9 cellular contexts compared by ENCODE assay signal in genomic region chr13:68304287-68304893, GRCh38.
DNase-seq lines count a peak whose midpoint lies in the region; ATAC-seq and TF ChIP-seq lines count a peak whose summit lies in the region.
"Had no signal": no experiment of that assay in that cellular context is flagged by ENCODE, and none has a peak within 500 bp of the region (broad histone marks: within the 10 kb centered on the region; RNA-seq: fewer than 3 reads in every experiment).

No MANE protein-coding gene starts in this region.

- no peak overlapping the region for H3K9ac ChIP-seq in H9 (ENCODE audit: extremely low read depth, insufficient read length, low read length)
- H3K9ac ChIP-seq: parathyroid adenoma had no signal

- no peak overlapping the region for H4K91ac ChIP-seq in H9 (ENCODE audit: insufficient read length, low read depth, low read length)

- no peak overlapping the region for H2BK12ac ChIP-seq in H9 (ENCODE audit: insufficient read length, low read depth, low read length)

- no peaks in the 10 kb centered on the region for H3K36me3 Mint-ChIP-seq in H9 (ENCODE audit: insufficient read depth in 1 of 3, low read depth in 3 of 3)
- no peaks in the 10 kb centered on the region for H3K36me3 Mint-ChIP-seq in T-cell

- H3K4ac ChIP-seq in H9 (ENCODE audit: low read depth, low read length) = no peak overlapping the region

- no peak overlapping the region for H2BK5ac ChIP-seq in H9 (ENCODE audit: insufficient read length, low read length)

- ATAC-seq in GM18520 (IDR thresholded peaks at IDR 0.05; ENCODE audit: unreplicated experiment) = no peak
- ATAC-seq in T-cell (replicated peaks in 1 of 4) = no peak

- H3T11ph ChIP-seq in H9 (ENCODE audit: low read length) = no peak overlapping the region

- no peak overlapping the region for H3K14ac ChIP-seq in H9 (ENCODE audit: insufficient read depth, low read length)

- H2BK120ac ChIP-seq in H9 (ENCODE audit: low read depth, low read length, poor library complexity, severe bottlenecking) = no peak overlapping the region

- H3K27ac Mint-ChIP-seq in H9 = no peak overlapping the region
- H3K27ac Mint-ChIP-seq in T-cell = no peak overlapping the region

- no peak overlapping the region for H3K18ac ChIP-seq in H9 (ENCODE audit: insufficient read length, low read depth, low read length)

- CTCF ChIA-PET in T-cell (lab: Charles Lee) = interaction anchor here in 1 of 2 donors (1.1 kb wide), 1 partner anchor 20 kb away, joined by 5 read pairs; no protein-coding TSS in a partner anchor

- H3K9me3 ChIP-seq in H9 (ENCODE audit: control insufficient read depth, low read depth, low read length) = no peaks in the 10 kb centered on the region

- no peaks in the 10 kb centered on the region for H3K79me2 ChIP-seq in H9 (ENCODE audit: insufficient read depth, low read length)
- H3K79me2 ChIP-seq: parathyroid adenoma had no signal

- no peaks in the 10 kb centered on the region for H3K79me1 ChIP-seq in H9 (ENCODE audit: insufficient read depth, low read depth, low read length, poor library complexity, severe bottlenecking)

- H3K27me3 Mint-ChIP-seq in H9 (ENCODE audit: low read depth) (no peaks in the 10 kb centered on the region), T-cell (no peaks in the 10 kb centered on the region)

- no peak overlapping the region for H4K5ac ChIP-seq in H9 (ENCODE audit: insufficient read length, low read depth, low read length)

- H2AFZ ChIP-seq in H9 (ENCODE audit: low read length) = no peak overlapping the region
- H2AFZ ChIP-seq: parathyroid adenoma had no signal

- H3K9me3 Mint-ChIP-seq in H9 (peaks cover 0 to 5% of the 10 kb centered on the region in 2 experiments; a peak in 2 of 5 replicates), T-cell (peaks cover 4 to 15% (median 14%) of the 10 kb centered on the region in 3 donors)

- TF ChIP-seq CTCF in H9 (conservative IDR thresholded peaks at IDR 0.05) = peak; percentile 85

- DNase-seq in GM03348 (ENCODE audit: low spot score) = peak; percentile 11
- no peak for DNase-seq in H9
- peak; percentile 1 for DNase-seq in NCI-H1694 (lab: John Stamatoyannopoulos, UW)
- DNase-seq in dermis blood vessel endothelial cell = peak; percentile 17
- DNase-seq in retina = peak; percentile 4
- no peak for DNase-seq in NCI-H187 (lab: John Stamatoyannopoulos, UW)
- DNase-seq in T-cell = no peak

- no CpG with 5 or more reads among the region's 1 CpG for WGBS in H9 (ENCODE audit: extremely low coverage, insufficient read length, low lambda C conversion rate)

- no peak overlapping the region for H2AK5ac ChIP-seq in H9 (ENCODE audit: insufficient read length, low read length)

- POLR2A ChIA-PET in T-cell (lab: Charles Lee) = interaction anchor here in 1 of 2 donors (0.6 kb wide), 1 partner anchor 44 kb away, joined by 3 read pairs; no protein-coding TSS in a partner anchor

- H3K23ac ChIP-seq in H9 (ENCODE audit: insufficient read length, low read depth, low read length) = no peak overlapping the region

- H2BK15ac ChIP-seq in H9 (ENCODE audit: low read depth, low read length) = no peak overlapping the region

- no peak overlapping the region for H3K56ac ChIP-seq in H9 (ENCODE audit: insufficient read length, low read depth, low read length)

- H2BK20ac ChIP-seq in H9 (ENCODE audit: low read depth, low read length, poor library complexity, severe bottlenecking) = no peak overlapping the region

- no peaks in the 10 kb centered on the region for H3K23me2 ChIP-seq in H9 (ENCODE audit: insufficient read length, low read depth, low read length, poor library complexity, severe bottlenecking)

- H3K4me2 ChIP-seq in H9 (ENCODE audit: insufficient read depth, insufficient read length, low read length) = no peak overlapping the region

- no peak overlapping the region for H4K8ac ChIP-seq in H9 (replicated peaks; ENCODE audit: insufficient read length, low read depth, low read length)

- H3K27ac ChIP-seq in H9 (ENCODE audit: insufficient read length, low read depth, low read length) = no peak overlapping the region
- H3K27ac ChIP-seq: parathyroid adenoma had no signal

- H3K4me3 Mint-ChIP-seq in H9 = no peak overlapping the region
- H3K4me3 Mint-ChIP-seq in T-cell = no peak overlapping the region

- H3K4me1 ChIP-seq in H9 (ENCODE audit: insufficient read depth, low read length) = no peaks in the 10 kb centered on the region
- H3K4me1 ChIP-seq: parathyroid adenoma had no signal

- no peaks in the 10 kb centered on the region for H4K20me1 ChIP-seq in H9 (ENCODE audit: control insufficient read depth, insufficient read depth, insufficient read length)

- H3K4me1 Mint-ChIP-seq in H9 (no peaks in the 10 kb centered on the region), T-cell (no peaks in the 10 kb centered on the region)

- no peaks in the 10 kb centered on the region for H3K27me3 ChIP-seq in H9 (ENCODE audit: insufficient read depth, low read length)

Comparison
In these comparisons a context has a peak if more than half of its experiments do, and no peak if none do; other contexts are left out.
1. DNase-seq: peak in GM03348 (single experiment), NCI-H1694 (single experiment), dermis blood vessel endothelial cell (single experiment) and retina (single experiment); none in H9 (single experiment), NCI-H187 (0 of 2) and T-cell (0 of 34).